8 cellular contexts compared by ENCODE assay signal in genomic region chr7:134593530-134594392, GRCh38. TPM values are rescaled to one million over a fixed set of nuclear protein-coding genes. Genes with fewer than 3 reads are reported as not detected.
DNase-seq lines count a peak whose midpoint lies in the region; ATAC-seq, FAIRE-seq and TF ChIP-seq lines count a peak whose summit lies in the region.

No MANE protein-coding gene starts in this region.

- H3K27me3 Mint-ChIP-seq in endodermal cell (ENCODE audit: insufficient read depth): no peaks in the 10 kb centered on the region

- H3K4me3 Mint-ChIP-seq in endodermal cell: no peak overlapping the region

- H3K4me3 ChIP-seq in KMS-11 (IDR thresholded peaks at IDR 0.05; ENCODE audit: insufficient read depth, low read depth, low read length): no peak overlapping the region
- H3K4me3 ChIP-seq in HepG2 (replicated peaks in 1 of 3; ENCODE audit: insufficient read depth in 1 of 3, low read depth in 2 of 3, low read length in 3 of 3): no peak overlapping the region
- no peak overlapping the region for H3K4me3 ChIP-seq in endodermal cell (ENCODE audit: low read length)
- H3K4me3 ChIP-seq in effector memory CD4-positive, alpha-beta T cell (ENCODE audit: insufficient read depth, low read depth, low read length, poor library complexity, severe bottlenecking): no peak overlapping the region

- H4K20me1 ChIP-seq in KMS-11 (ENCODE audit: insufficient read depth) (no peaks in the 10 kb centered on the region), HepG2 (ENCODE audit: insufficient read depth, low read length) (no peaks in the 10 kb centered on the region)

- TF ChIP-seq EP300 in HepG2 (IDR thresholded peaks at IDR 0.05; ENCODE audit: low read depth in 2 of 2, low read length in 2 of 2) (no peak), HepG2 (CRISPR knock-in tag; IDR thresholded peaks at IDR 0.05; ENCODE audit: borderline replicate concordance) (no peak)

- H3K27ac ChIP-seq in KMS-11: peak overlapping the region; percentile 10; the same call in 1 of the 2 replicates
- H3K27ac ChIP-seq in HepG2 (ENCODE audit: extremely low read length, insufficient read depth, low read length): peak overlapping the region; percentile 27
- H3K27ac ChIP-seq in temporal lobe (ENCODE audit: low read depth, low read length): peak overlapping the region; percentile 96
- no peak overlapping the region for H3K27ac ChIP-seq in endodermal cell (ENCODE audit: low read depth, low read length)
- no peak overlapping the region for H3K27ac ChIP-seq in effector memory CD4-positive, alpha-beta T cell (ENCODE audit: insufficient read depth, low read length, poor library complexity, severe bottlenecking)

- H3K4me1 Mint-ChIP-seq in endodermal cell: no peaks in the 10 kb centered on the region

- peak; percentile 53; the same call in 2 of the 3 replicates for ATAC-seq in HepG2
- ATAC-seq in GM21381 (IDR thresholded peaks at IDR 0.05; ENCODE audit: unreplicated experiment): no peak

- H3K4me1 ChIP-seq in KMS-11 (ENCODE audit: low read depth, poor library complexity, severe bottlenecking) (peaks cover 8% of the 10 kb centered on the region), HepG2 (ENCODE audit: insufficient read depth, low read length) (0 out of 2 replicates have a peak, but pooled peaks cover 14% of the 10 kb centered on the region), endodermal cell (ENCODE audit: control insufficient read depth, insufficient read depth, low read length) (no peaks in the 10 kb centered on the region)
- no peaks in the 10 kb centered on the region for H3K4me1 ChIP-seq in effector memory CD4-positive, alpha-beta T cell (ENCODE audit: control insufficient read depth, insufficient read depth, low read length, poor library complexity, severe bottlenecking)

- no peaks in the 10 kb centered on the region for H3K36me3 Mint-ChIP-seq in endodermal cell (ENCODE audit: low read depth)

- intact Hi-C loops in HepG2 (cut with micrococcal nuclease; ENCODE audit: unreplicated experiment): no loop called here

- CTCF ChIA-PET in HepG2 (lab: Yijun Ruan, JAX; ENCODE audit: low intra/inter-chr PET ratio, low total read pairs): no interaction called here

- no peak for TF ChIP-seq RAD21 in HepG2 (CRISPR knock-in tag; IDR thresholded peaks at IDR 0.05)

- H3K4me2 ChIP-seq in KMS-11 (no peak overlapping the region), HepG2 (ENCODE audit: low read depth, low read length) (no peak overlapping the region)

- H2AFZ ChIP-seq in KMS-11 (ENCODE audit: low read depth) (no peak overlapping the region; the same call in 1 of the 2 replicates), HepG2 (ENCODE audit: low read length) (no peak overlapping the region)

- H3K79me2 ChIP-seq in KMS-11 (ENCODE audit: insufficient read depth, low read depth) (no peaks in the 10 kb centered on the region), HepG2 (ENCODE audit: insufficient read depth, low read length) (no peaks in the 10 kb centered on the region)

- peaks cover 33% of the 10 kb centered on the region for H3K9me3 Mint-ChIP-seq in endodermal cell

- 13% methylated on average over 8 of the region's 8 CpGs for WGBS in HepG2 (ENCODE audit: low lambda C conversion rate)
- 48 to 63% methylated on average over 4 to 8 of the region's 8 CpGs for WGBS in endodermal cell (ENCODE audit: insufficient coverage in 1 of 2, insufficient read length in 1 of 2), 2 experiments

- H3K36me3 ChIP-seq in KMS-11 (ENCODE audit: insufficient read depth): no peaks in the 10 kb centered on the region
- no peaks in the 10 kb centered on the region for H3K36me3 ChIP-seq in HepG2 (replicated peaks in 1 of 2; ENCODE audit: control insufficient read depth in 1 of 2, insufficient read depth in 2 of 2, low read length in 2 of 2)
- no peaks in the 10 kb centered on the region for H3K36me3 ChIP-seq in endodermal cell (ENCODE audit: control insufficient read depth, insufficient read depth, low read length)
- H3K36me3 ChIP-seq in effector memory CD4-positive, alpha-beta T cell (ENCODE audit: control insufficient read depth, insufficient read depth, low read length): no peaks in the 10 kb centered on the region

- no peaks in the 10 kb centered on the region for H3K27me3 ChIP-seq in KMS-11 (ENCODE audit: insufficient read depth, low read depth)
- H3K27me3 ChIP-seq in HepG2 (ENCODE audit: control insufficient read depth in 1 of 2, insufficient read depth in 2 of 2, low read length in 2 of 2): 0 out of 5 replicates have a peak, but pooled peaks cover 0 to 8% of the 10 kb centered on the region in 2 experiments
- no peaks in the 10 kb centered on the region for H3K27me3 ChIP-seq in endodermal cell (ENCODE audit: control insufficient read depth, insufficient read depth, low read length, poor library complexity, severe bottlenecking)
- H3K27me3 ChIP-seq in effector memory CD4-positive, alpha-beta T cell (replicated peaks; ENCODE audit: control insufficient read depth, insufficient read depth, low read length, poor library complexity, severe bottlenecking): no peaks in the 10 kb centered on the region

- no TSS peak for BruUV-seq in HepG2 (replicated peaks; lab: Mats Ljungman, UMichigan)

- H3K9me3 ChIP-seq in HepG2 (ENCODE audit: low read length) (no peaks in the 10 kb centered on the region), endodermal cell (ENCODE audit: control insufficient read depth, low read length) (no peaks in the 10 kb centered on the region)
- no peaks in the 10 kb centered on the region for H3K9me3 ChIP-seq in effector memory CD4-positive, alpha-beta T cell (ENCODE audit: control insufficient read depth, low read length)

- TF ChIP-seq CTCF in KMS-11 (conservative IDR thresholded peaks at IDR 0.05; ENCODE audit: low read depth, low read length) (no peak), HepG2 (CRISPR knock-in tag; IDR thresholded peaks at IDR 0.05) (no peak), endodermal cell (conservative IDR thresholded peaks at IDR 0.05) (no peak)

- in situ Hi-C loops in HepG2 (cut with HindIII; ENCODE audit: extremely low pct_ligation_motif_present, low pct_unique_long_range_greater_than_20kb): no loop called here

- DNase-seq in cerebellum (ENCODE audit: low spot score) (peak; percentile 35), HepG2 (ENCODE audit: low spot score) (peak; percentile 67), NCI-H187 treated with DMSO at 0.1 percent for 48 hours (lab: John Stamatoyannopoulos, UW) (no peak), endodermal cell (no peak)
- DNase-seq in effector memory CD4-positive, alpha-beta T cell: no peak

- no peak for FAIRE-seq in HepG2 (lab: Jason Lieb, UNC)

- H3K9ac ChIP-seq in KMS-11: no peak overlapping the region
- H3K9ac ChIP-seq in HepG2 (ENCODE audit: insufficient read depth, low read depth, low read length): no peak overlapping the region
- H3K9ac ChIP-seq in endodermal cell (ENCODE audit: extremely low read depth, low read length, poor library complexity, severe bottlenecking): no peak overlapping the region

- H3K27ac Mint-ChIP-seq in endodermal cell: no peak overlapping the region

- TF ChIP-seq POLR2A in HepG2 (IDR thresholded peaks at IDR 0.05; ENCODE audit: insufficient read depth in 1 of 2, low read depth in 2 of 2, low read length in 2 of 2): no peak

- POLR2A ChIA-PET in HepG2 (lab: Yijun Ruan, JAX): no interaction called here

RNA-seq across cellular contexts. Expression of gene AKR1B15, which starts 44.9 kb away (rescaled TPM):
- not detected for total RNA-seq in cerebellum
- total RNA-seq in HepG2 (2016; rRNA removed; fragmentation: Illumina TruSeq; extraction: Trizol): 0.77 and 1.2 TPM in 2 replicates
- total RNA-seq in HepG2 (2016; cell fraction: cytosol; rRNA removed; fragmentation: Illumina TruSeq; extraction: Trizol; ENCODE audit: low read depth): 0.18 TPM in 1 of 2 replicates, not detected in the other
- total RNA-seq in HepG2 (2016; cell fraction: insoluble cytoplasmic fraction; rRNA removed; fragmentation: Illumina TruSeq; extraction: Trizol): 1.3 and 1.6 TPM in 2 replicates
- 0.17 and 0.40 TPM in 2 replicates for total RNA-seq in HepG2 (2016; cell fraction: membrane; rRNA removed; fragmentation: Illumina TruSeq; extraction: Trizol)
- total RNA-seq in HepG2 (2016; cell fraction: nucleus; rRNA removed; fragmentation: Illumina TruSeq; extraction: Trizol): not detected in 2 replicates
- polyA plus RNA-seq in HepG2 (2011; rRNA removed): not detected in 2 replicates
- polyA plus RNA-seq in HepG2 (2011; cell fraction: cytosol; rRNA removed): 0.08 and 0.14 TPM in 2 replicates
- not detected in 2 replicates for polyA plus RNA-seq in HepG2 (2011; cell fraction: nucleus; rRNA removed)
- polyA plus RNA-seq in HepG2 (2012): not detected in 2 replicates
- polyA plus RNA-seq in HepG2 (2016; cell fraction: cytosol; fragmentation: Illumina TruSeq; extraction: Trizol; ENCODE audit: low read depth): 0.20 and 0.22 TPM in 2 replicates
- polyA plus RNA-seq in HepG2 (2016; cell fraction: insoluble cytoplasmic fraction; fragmentation: Illumina TruSeq; extraction: Trizol; ENCODE audit: low read depth): 1.4 and 2.1 TPM in 2 replicates
- 0.17 and 0.19 TPM in 2 replicates for polyA plus RNA-seq in HepG2 (2016; cell fraction: membrane; fragmentation: Illumina TruSeq; extraction: Trizol; ENCODE audit: low read depth)
- 0.81 and 1.5 TPM in 2 replicates for polyA plus RNA-seq in HepG2 (2016; cell fraction: nucleus; fragmentation: Illumina TruSeq; extraction: Trizol; ENCODE audit: insufficient read depth, low read depth)
- 0.07 TPM in 1 of 2 replicates, not detected in the other for polyA minus RNA-seq in HepG2 (2011; rRNA and poly(A)+ RNA removed; ENCODE audit: low replicate concordance)
- polyA minus RNA-seq in HepG2 (2011; cell fraction: cytosol; rRNA and poly(A)+ RNA removed): not detected in 2 replicates
- polyA minus RNA-seq in HepG2 (2011; cell fraction: nucleus; rRNA and poly(A)+ RNA removed): not detected in 2 replicates
- not detected for total RNA-seq in temporal lobe
- not detected for total RNA-seq in endodermal cell
- polyA plus RNA-seq in endodermal cell (2013, experiment 1 of 2): 0.14 TPM
- 0.17 TPM for polyA plus RNA-seq in endodermal cell (2013, experiment 2 of 2)

RNA-seq across cellular contexts. Expression of gene BPGM, which starts 52.9 kb away (rescaled TPM):
- 25.4 TPM for total RNA-seq in cerebellum
- 7.5 and 10.7 TPM in 2 replicates for total RNA-seq in HepG2 (2016; rRNA removed; fragmentation: Illumina TruSeq; extraction: Trizol)
- 2.2 and 3.2 TPM in 2 replicates for total RNA-seq in HepG2 (2016; cell fraction: cytosol; rRNA removed; fragmentation: Illumina TruSeq; extraction: Trizol; ENCODE audit: low read depth)
- total RNA-seq in HepG2 (2016; cell fraction: insoluble cytoplasmic fraction; rRNA removed; fragmentation: Illumina TruSeq; extraction: Trizol): 7.6 and 10.7 TPM in 2 replicates
- total RNA-seq in HepG2 (2016; cell fraction: membrane; rRNA removed; fragmentation: Illumina TruSeq; extraction: Trizol): 7.3 and 7.9 TPM in 2 replicates
- 3.5 and 4.5 TPM in 2 replicates for total RNA-seq in HepG2 (2016; cell fraction: nucleus; rRNA removed; fragmentation: Illumina TruSeq; extraction: Trizol)
- polyA plus RNA-seq in HepG2 (2011; rRNA removed): 3.1 and 4.0 TPM in 2 replicates
- polyA plus RNA-seq in HepG2 (2011; cell fraction: cytosol; rRNA removed): 2.3 and 4.0 TPM in 2 replicates
- 1.1 and 2.2 TPM in 2 replicates for polyA plus RNA-seq in HepG2 (2011; cell fraction: nucleus; rRNA removed)
- polyA plus RNA-seq in HepG2 (2012): 3.4 and 4.2 TPM in 2 replicates
- polyA plus RNA-seq in HepG2 (2016; cell fraction: cytosol; fragmentation: Illumina TruSeq; extraction: Trizol; ENCODE audit: low read depth): 1.8 and 2.7 TPM in 2 replicates
- 10.6 and 11.1 TPM in 2 replicates for polyA plus RNA-seq in HepG2 (2016; cell fraction: insoluble cytoplasmic fraction; fragmentation: Illumina TruSeq; extraction: Trizol; ENCODE audit: low read depth)
- 7.4 and 7.5 TPM in 2 replicates for polyA plus RNA-seq in HepG2 (2016; cell fraction: membrane; fragmentation: Illumina TruSeq; extraction: Trizol; ENCODE audit: low read depth)
- polyA plus RNA-seq in HepG2 (2016; cell fraction: nucleus; fragmentation: Illumina TruSeq; extraction: Trizol; ENCODE audit: insufficient read depth, low read depth): 3.8 and 4.5 TPM in 2 replicates
- 1.1 and 4.0 TPM in 2 replicates for polyA minus RNA-seq in HepG2 (2011; rRNA and poly(A)+ RNA removed; ENCODE audit: low replicate concordance)
- 0.88 and 2.1 TPM in 2 replicates for polyA minus RNA-seq in HepG2 (2011; cell fraction: cytosol; rRNA and poly(A)+ RNA removed)
- 2.8 and 5.0 TPM in 2 replicates for polyA minus RNA-seq in HepG2 (2011; cell fraction: nucleus; rRNA and poly(A)+ RNA removed)
- 23.4 TPM for total RNA-seq in temporal lobe
- total RNA-seq in endodermal cell: 10 to 100 TPM; 11.1 to 16.1 TPM
- 26.7 TPM for polyA plus RNA-seq in endodermal cell (2013, experiment 1 of 2)
- polyA plus RNA-seq in endodermal cell (2013, experiment 2 of 2): 22.1 TPM

Comparison
In these comparisons a context has a peak if more than half of its experiments do, and no peak if none do; other contexts are left out.
1. H3K27ac ChIP-seq: peak in KMS-11 (single experiment), HepG2 (single experiment) and temporal lobe (single experiment); none in endodermal cell (single experiment) and effector memory CD4-positive, alpha-beta T cell (single experiment).
2. DNase-seq: peak in cerebellum (single experiment) and HepG2 (single experiment); none in NCI-H187 treated with DMSO at 0.1 percent for 48 hours (single experiment), endodermal cell (single experiment) and effector memory CD4-positive, alpha-beta T cell (0 of 3).